ENCODE assay signal across 12 cellular contexts in the genomic region with DNA sequence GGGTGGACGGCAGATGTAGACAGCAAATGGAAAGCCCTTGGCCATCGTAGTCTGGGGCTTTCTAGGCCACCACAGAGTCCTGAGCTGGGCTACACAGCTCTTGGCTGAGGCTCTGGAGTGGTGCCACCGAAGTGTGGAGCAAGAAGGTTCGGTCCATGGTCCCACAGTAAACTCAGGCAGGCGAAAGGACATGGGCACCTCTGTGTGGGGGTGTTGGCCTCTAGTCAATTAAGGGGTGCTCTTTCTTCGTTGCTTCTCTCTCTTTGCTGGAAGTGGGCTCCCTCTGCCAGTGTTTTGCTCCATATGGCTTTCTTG. TPM values are rescaled to one million over a fixed set of nuclear protein-coding genes. Genes with fewer than 3 reads are reported as not detected.
DNase-seq lines count a peak whose midpoint lies in the region; ATAC-seq and TF ChIP-seq lines count a peak whose summit lies in the region.
"Had no signal": no experiment of that assay in that cellular context is flagged by ENCODE, and none has a peak within 500 bp of the region (broad histone marks: within the 10 kb centered on the region; RNA-seq: fewer than 3 reads in every experiment).

No MANE protein-coding gene starts in this region.

- no peaks in the 10 kb centered on the region for H3K79me2 ChIP-seq in hepatocyte

- WGBS in hepatocyte (ENCODE audit: low lambda C conversion rate, missing lambda C conversion rate) = 98% methylated on average over 6 of the region's 6 CpGs
- WGBS in upper lobe of left lung, 2 donors = 94 to 95% methylated on average over 3 to 6 of the region's 6 CpGs
- WGBS in prostate gland = 93% methylated on average over 6 of the region's 6 CpGs

- H3K36me3 Mint-ChIP-seq in activated naive CD8-positive, alpha-beta T cell = peaks cover 3% of the 10 kb centered on the region
- no peaks in the 10 kb centered on the region for H3K36me3 Mint-ChIP-seq in activated naive CD8-positive, alpha-beta T cell treated with anti-CD3 and anti-CD28 coated beads for 36 hours
- peaks cover 5% of the 10 kb centered on the region for H3K36me3 Mint-ChIP-seq in nephron progenitor cell (ENCODE audit: low read depth)
- H3K36me3 Mint-ChIP-seq: activated CD4-positive, alpha-beta memory T cell treated with anti-CD3 and anti-CD28 coated beads for 36 hours had no signal

- intact Hi-C loops in prostate gland (cut with DNase I) = no loop called here

- no peaks in the 10 kb centered on the region for H3K9me3 ChIP-seq in hepatocyte (ENCODE audit: low read depth)
- no peaks in the 10 kb centered on the region for H3K9me3 ChIP-seq in upper lobe of left lung
- H3K9me3 ChIP-seq in prostate gland = no peaks in the 10 kb centered on the region

- H3K27ac Mint-ChIP-seq in activated naive CD8-positive, alpha-beta T cell = no peak overlapping the region
- no peak overlapping the region for H3K27ac Mint-ChIP-seq in activated naive CD8-positive, alpha-beta T cell treated with anti-CD3 and anti-CD28 coated beads for 36 hours
- H3K27ac Mint-ChIP-seq in nephron progenitor cell = no peak overlapping the region
- H3K27ac Mint-ChIP-seq: activated CD4-positive, alpha-beta memory T cell treated with anti-CD3 and anti-CD28 coated beads for 36 hours had no signal

- H3K4me3 ChIP-seq in hepatocyte (no peak overlapping the region), upper lobe of left lung (no peak overlapping the region), prostate gland (no peak overlapping the region)
- H3K4me3 ChIP-seq: SJCRH30 had no signal

- TF ChIP-seq EP300 in upper lobe of left lung (IDR thresholded peaks at IDR 0.05) = no peak

- peaks cover 16% of the 10 kb centered on the region for H3K4me1 ChIP-seq in hepatocyte (ENCODE audit: insufficient read depth)
- peaks cover 19 to 36% (median 25%) of the 10 kb centered on the region in 4 donors for H3K4me1 ChIP-seq in upper lobe of left lung
- H3K4me1 ChIP-seq in prostate gland (replicated peaks) = no peaks in the 10 kb centered on the region
- H3K4me1 ChIP-seq: SJCRH30 had no signal

- no peak overlapping the region for H3K4me2 ChIP-seq in hepatocyte

- peaks cover 15% of the 10 kb centered on the region for H3K4me1 Mint-ChIP-seq in activated naive CD8-positive, alpha-beta T cell (ENCODE audit: low read depth)
- H3K4me1 Mint-ChIP-seq in activated naive CD8-positive, alpha-beta T cell treated with anti-CD3 and anti-CD28 coated beads for 36 hours = peaks cover 9% of the 10 kb centered on the region
- H3K4me1 Mint-ChIP-seq in nephron progenitor cell = peaks cover 26% of the 10 kb centered on the region

- no peaks in the 10 kb centered on the region for H3K27me3 Mint-ChIP-seq in activated naive CD8-positive, alpha-beta T cell
- no peaks in the 10 kb centered on the region for H3K27me3 Mint-ChIP-seq in activated naive CD8-positive, alpha-beta T cell treated with anti-CD3 and anti-CD28 coated beads for 36 hours
- peaks cover 19% of the 10 kb centered on the region for H3K27me3 Mint-ChIP-seq in nephron progenitor cell (ENCODE audit: low read depth, poor library complexity)
- H3K27me3 Mint-ChIP-seq: activated CD4-positive, alpha-beta memory T cell treated with anti-CD3 and anti-CD28 coated beads for 36 hours had no signal

- H4K20me1 ChIP-seq in hepatocyte (ENCODE audit: insufficient read depth, poor library complexity, severe bottlenecking) = no peaks in the 10 kb centered on the region

- peak overlapping the region; percentile 94 for H3K27ac ChIP-seq in hepatocyte
- H3K27ac ChIP-seq in upper lobe of left lung = peak overlapping the region; percentile 81 to 92 (median 86)
- peak overlapping the region in 1 of 2 donors; percentile 80 for H3K27ac ChIP-seq in prostate gland
- H3K27ac ChIP-seq: SJCRH30 had no signal

- H3K9me2 ChIP-seq in hepatocyte (replicated peaks; ENCODE audit: insufficient read depth) = no peaks in the 10 kb centered on the region

- peaks cover 3% of the 10 kb centered on the region for H3K9me3 Mint-ChIP-seq in activated naive CD8-positive, alpha-beta T cell (ENCODE audit: low read depth)
- H3K9me3 Mint-ChIP-seq in activated naive CD8-positive, alpha-beta T cell treated with anti-CD3 and anti-CD28 coated beads for 36 hours = peaks cover 2% of the 10 kb centered on the region
- peaks cover 22% of the 10 kb centered on the region for H3K9me3 Mint-ChIP-seq in nephron progenitor cell

- peak overlapping the region; percentile 17 for H3K4me3 Mint-ChIP-seq in activated naive CD8-positive, alpha-beta T cell
- H3K4me3 Mint-ChIP-seq in activated naive CD8-positive, alpha-beta T cell treated with anti-CD3 and anti-CD28 coated beads for 36 hours = no peak overlapping the region
- peak overlapping the region; percentile 50 for H3K4me3 Mint-ChIP-seq in nephron progenitor cell
- H3K4me3 Mint-ChIP-seq: activated CD4-positive, alpha-beta memory T cell treated with anti-CD3 and anti-CD28 coated beads for 36 hours had no signal

- ATAC-seq in upper lobe of left lung (ENCODE audit: low FRiP score in 2 of 2) (no peak), GM18909 (IDR thresholded peaks at IDR 0.05; ENCODE audit: poor library complexity, unreplicated experiment) (no peak)

- TF ChIP-seq CTCF in hepatocyte (IDR thresholded peaks at IDR 0.05; ENCODE audit: poor library complexity) (no peak), nephron progenitor cell (IDR thresholded peaks at IDR 0.05) (no peak), upper lobe of left lung (IDR thresholded peaks at IDR 0.05) (no peak), prostate gland (IDR thresholded peaks at IDR 0.05) (no peak)

- no peak for TF ChIP-seq POLR2A in upper lobe of left lung (IDR thresholded peaks at IDR 0.05)
- no peak for TF ChIP-seq POLR2A in prostate gland (IDR thresholded peaks at IDR 0.05)

- no peak for DNase-seq in activated naive CD8-positive, alpha-beta T cell treated with anti-CD3 and anti-CD28 coated beads for 36 hours
- DNase-seq in hepatocyte (ENCODE audit: low spot score) = no peak
- DNase-seq in nephron progenitor cell = no peak
- DNase-seq in upper lobe of left lung = no peak
- no peak for DNase-seq in prostate gland (ENCODE audit: low spot score)
- no peak for DNase-seq in stimulated activated CD4-positive, alpha-beta T cell treated with anti-CD3 and anti-CD28 coated beads, Interleukin-12 subunit alpha, Interleukin-12 subunit beta, amount 100 ng/mL, for 4 hours
- DNase-seq: activated CD4-positive, alpha-beta memory T cell treated with anti-CD3 and anti-CD28 coated beads for 36 hours; dermis blood vessel endothelial cell; GF-D8; SJCRH30 had no signal

- H3K36me3 ChIP-seq in hepatocyte (replicated peaks; ENCODE audit: insufficient read depth, low read depth) (no peaks in the 10 kb centered on the region), upper lobe of left lung (no peaks in the 10 kb centered on the region), prostate gland (no peaks in the 10 kb centered on the region)
- H3K36me3 ChIP-seq: SJCRH30 had no signal

- H3K27me3 ChIP-seq in hepatocyte = no peaks in the 10 kb centered on the region
- no peaks in the 10 kb centered on the region for H3K27me3 ChIP-seq in upper lobe of left lung
- no peaks in the 10 kb centered on the region for H3K27me3 ChIP-seq in prostate gland (replicated peaks; ENCODE audit: insufficient read depth)
- H3K27me3 ChIP-seq: SJCRH30 had no signal

- no peak overlapping the region for H2AFZ ChIP-seq in hepatocyte

RNA-seq across cellular contexts. Expression of a gene that starts 34.7 kb away (rescaled TPM):
- 10 to 100 TPM; 68.9 to 82.6 TPM for total RNA-seq in activated naive CD8-positive, alpha-beta T cell treated with anti-CD3 and anti-CD28 coated beads for 36 hours
- total RNA-seq in hepatocyte (148 and 206 TPM in 2 replicates), upper lobe of left lung (100 to 1,000 TPM in 2 of 6 donors, 10 to 100 TPM in 4; 54.5 to 122 (median 72.4) TPM), prostate gland (100 to 1,000 TPM; 140 to 186 TPM)
- polyA plus RNA-seq in hepatocyte = 311 and 315 TPM in 2 replicates
